In genomic region chr12:85755760-85756159, GRCh38 we compare ENCODE assay signal across 17 cellular contexts.
DNase-seq lines count a peak whose midpoint lies in the region; ATAC-seq and TF ChIP-seq lines count a peak whose summit lies in the region.
"Had no signal": no experiment of that assay in that cellular context is flagged by ENCODE, and none has a peak within 500 bp of the region (broad histone marks: within the 10 kb centered on the region; RNA-seq: fewer than 3 reads in every experiment).

No MANE protein-coding gene starts in this region.

- intact Hi-C loops in PC-3 (cut with micrococcal nuclease): no loop called here
- intact Hi-C loops in Right ventricle myocardium inferior (cut with DNase I): no loop called here

- peak; percentile 10 for DNase-seq in ELR (ENCODE audit: low read depth)
- peak; percentile 16 for DNase-seq in PC-3
- DNase-seq in epithelial cell of esophagus (ENCODE audit: low read depth): peak; percentile 90
- peak; percentile 14 for DNase-seq in glomerular visceral epithelial cell (ENCODE audit: extremely low spot score)
- no peak for DNase-seq in HCEC 1CT
- DNase-seq in ecto neural progenitor cell (ENCODE audit: low spot score): no peak
- no peak for DNase-seq in activated naive CD4-positive, alpha-beta T cell treated with Interleukin-2 at 50 U/mL for 16 hours
- no peak for DNase-seq in Right ventricle myocardium inferior (ENCODE audit: missing footprints)
- DNase-seq: ACHN; CD8-positive, alpha-beta memory T cell; KG1; NCI-H1092 treated with DMSO at 0.1 percent for 48 hours; NCI-H1694 treated with DMSO at 0.1 percent for 48 hours; NCI-H748 treated with DMSO at 0.1 percent for 48 hours had no signal

- H3K79me2 ChIP-seq in PC-3 (ENCODE audit: low read length): no peaks in the 10 kb centered on the region

- no peak overlapping the region for H2AFZ ChIP-seq in PC-3 (ENCODE audit: low read length)

- no peaks in the 10 kb centered on the region for H3K36me3 ChIP-seq in PC-3 (ENCODE audit: low read depth, low read length)
- H3K36me3 ChIP-seq: BLaER1 had no signal

- no peaks in the 10 kb centered on the region for H4K20me1 ChIP-seq in PC-3 (ENCODE audit: low read length)
- H4K20me1 ChIP-seq: BLaER1 had no signal

- H3K27me3 ChIP-seq in PC-3 (ENCODE audit: low read length): no peaks in the 10 kb centered on the region
- H3K27me3 ChIP-seq: BLaER1 had no signal

- H3K9ac ChIP-seq in PC-3 (ENCODE audit: low read length): no peak overlapping the region
- H3K9ac ChIP-seq: BLaER1 had no signal

- BruUV-seq in PC-3 (replicated peaks; lab: Mats Ljungman, UMichigan): no TSS peak

- H3K9me2 ChIP-seq in PC-3 (replicated peaks; ENCODE audit: low read length): no peaks in the 10 kb centered on the region

- H3F3A ChIP-seq in PC-3 (ENCODE audit: low read length, unreplicated experiment): no peaks in the 10 kb centered on the region

- H3K27ac ChIP-seq in PC-3 (ENCODE audit: low read length): no peak overlapping the region
- H3K27ac ChIP-seq: BLaER1, HL-60 had no signal

- no peak overlapping the region for H3K4me2 ChIP-seq in PC-3 (ENCODE audit: low read length)
- H3K4me2 ChIP-seq: BLaER1 had no signal

- TF ChIP-seq CTCF in PC-3 (conservative IDR thresholded peaks at IDR 0.05; ENCODE audit: low read depth, low read length): peak; percentile 27; the same call in 1 of the 2 replicates
- peak; percentile 80 for TF ChIP-seq CTCF in epithelial cell of esophagus (IDR thresholded peaks at IDR 0.05; ENCODE audit: insufficient read depth, low read depth, low read length, missing control alignments)

- CTCF ChIA-PET in PC-3 (lab: Charles Lee): no interaction called here

- H3K4me3 ChIP-seq in PC-3 (ENCODE audit: low read length): no peak overlapping the region
- H3K4me3 ChIP-seq in epithelial cell of esophagus (ENCODE audit: low read length): no peak overlapping the region
- H3K4me3 ChIP-seq: BLaER1 had no signal

- no peaks in the 10 kb centered on the region for H3K4me1 ChIP-seq in PC-3 (ENCODE audit: insufficient read depth, low read length)
- H3K4me1 ChIP-seq: BLaER1 had no signal

- H3K9me3 ChIP-seq in PC-3 (ENCODE audit: low read length): no peaks in the 10 kb centered on the region

- ATAC-seq in PC-3 (no peak), Right ventricle myocardium inferior (no peak)
- ATAC-seq: Panc1 had no signal

- POLR2A ChIA-PET in PC-3 (lab: Charles Lee; ENCODE audit: unreplicated experiment): no interaction called here

Comparison
In these comparisons a context has a peak if more than half of its experiments do, and no peak if none do; other contexts are left out.
1. DNase-seq: peak in ELR (single experiment), PC-3 (single experiment), epithelial cell of esophagus (single experiment) and glomerular visceral epithelial cell (single experiment); none in HCEC 1CT (single experiment), ecto neural progenitor cell (single experiment), activated naive CD4-positive, alpha-beta T cell treated with Interleukin-2 at 50 U/mL for 16 hours (single experiment) and Right ventricle myocardium inferior (single experiment).